In genomic region chr18:61589053-61589723, GRCh38 we compare ENCODE assay signal across 25 cellular contexts.
DNase-seq lines count a peak whose midpoint lies in the region; ATAC-seq and TF ChIP-seq lines count a peak whose summit lies in the region.
"Had no signal": no experiment of that assay in that cellular context is flagged by ENCODE, and none has a peak within 500 bp of the region (broad histone marks: within the 10 kb centered on the region; RNA-seq: fewer than 3 reads in every experiment).

No MANE protein-coding gene starts in this region.

- TF ChIP-seq CTCF in AG09309 (IDR thresholded peaks at IDR 0.05; ENCODE audit: control insufficient read depth, insufficient read depth, low read depth, low read length, missing control alignments) (no peak), fibroblast of villous mesenchyme (IDR thresholded peaks at IDR 0.05; ENCODE audit: insufficient read depth, low read depth, low read length) (no peak)

- DNase-seq in AG09309 (ENCODE audit: low read depth) = peak; percentile 45
- DNase-seq in KBM-7 = peak; percentile 26
- DNase-seq in SKM-1 (lab: John Stamatoyannopoulos, UW; ENCODE audit: unreplicated experiment) = peak; percentile 47
- DNase-seq in fibroblast of villous mesenchyme (ENCODE audit: low read depth) = peak; percentile 79
- DNase-seq in posterior cingulate gyrus = no peak
- DNase-seq in T-helper 9 cell = no peak
- no peak for DNase-seq in GM03348 (ENCODE audit: low spot score)
- DNase-seq: activated CD8-positive, alpha-beta T cell treated with anti-CD3 and anti-CD28 coated beads for 36 hours; activated naive CD4-positive, alpha-beta T cell treated with Interleukin-2 at 50 U/mL for 16 hours; activated T-cell treated with anti-CD3 and anti-CD28 coated beads, Interleukin-2, amount 50 U/mL, for 1 hour; CD4-positive, alpha-beta memory T cell; DMS153; Karpas-422; mesendoderm; naive thymus-derived CD8-positive, alpha-beta T cell; NCI-H1417 treated with DMSO at 0.1 percent for 48 hours; ovary; PC-9; sigmoid colon had no signal

- intact Hi-C loops in posterior cingulate gyrus (cut with DNase I) = no loop called here

- in situ Hi-C loops in KBM-7 (cut with MboI; ENCODE audit: low pct_unique_long_range_greater_than_20kb, low sequenced_read_pairs) = no loop called here

- H3K4me3 ChIP-seq in AG09309 (ENCODE audit: control insufficient read depth, low read depth, low read length) (no peak overlapping the region), fibroblast of villous mesenchyme (ENCODE audit: low read depth, low read length) (no peak overlapping the region)
- H3K4me3 ChIP-seq: esophagus muscularis mucosa, ovary, PC-9, sigmoid colon, SJSA1, thoracic aorta had no signal

- no peak for ATAC-seq in HG02938 (IDR thresholded peaks at IDR 0.05; ENCODE audit: unreplicated experiment)
- ATAC-seq: activated CD4-positive, CD25-positive, alpha-beta regulatory T cell treated with anti-CD3 and anti-CD28 coated beads, Interleukin-2, amount 50 U/mL, for 24 hours; activated CD8-positive, alpha-beta T cell treated with anti-CD3 and anti-CD28 coated beads for 36 hours; naive thymus-derived CD8-positive, alpha-beta T cell; stimulated activated memory B cell treated with anti-CD40 and anti-IgM and Interleukin-4, amounts not matched to agents 10 μg/mL and 1 μg/mL and 100 μg/mL, for 72 hours had no signal

Comparison
In these comparisons a context has a peak if more than half of its experiments do, and no peak if none do; other contexts are left out.
1. DNase-seq: peak in AG09309 (single experiment), KBM-7 (single experiment), SKM-1 (single experiment) and fibroblast of villous mesenchyme (single experiment); none in posterior cingulate gyrus (0 of 10), T-helper 9 cell (single experiment) and GM03348 (single experiment).